Comparison of ENCODE assay signal across 8 cellular contexts in the genomic region with DNA sequence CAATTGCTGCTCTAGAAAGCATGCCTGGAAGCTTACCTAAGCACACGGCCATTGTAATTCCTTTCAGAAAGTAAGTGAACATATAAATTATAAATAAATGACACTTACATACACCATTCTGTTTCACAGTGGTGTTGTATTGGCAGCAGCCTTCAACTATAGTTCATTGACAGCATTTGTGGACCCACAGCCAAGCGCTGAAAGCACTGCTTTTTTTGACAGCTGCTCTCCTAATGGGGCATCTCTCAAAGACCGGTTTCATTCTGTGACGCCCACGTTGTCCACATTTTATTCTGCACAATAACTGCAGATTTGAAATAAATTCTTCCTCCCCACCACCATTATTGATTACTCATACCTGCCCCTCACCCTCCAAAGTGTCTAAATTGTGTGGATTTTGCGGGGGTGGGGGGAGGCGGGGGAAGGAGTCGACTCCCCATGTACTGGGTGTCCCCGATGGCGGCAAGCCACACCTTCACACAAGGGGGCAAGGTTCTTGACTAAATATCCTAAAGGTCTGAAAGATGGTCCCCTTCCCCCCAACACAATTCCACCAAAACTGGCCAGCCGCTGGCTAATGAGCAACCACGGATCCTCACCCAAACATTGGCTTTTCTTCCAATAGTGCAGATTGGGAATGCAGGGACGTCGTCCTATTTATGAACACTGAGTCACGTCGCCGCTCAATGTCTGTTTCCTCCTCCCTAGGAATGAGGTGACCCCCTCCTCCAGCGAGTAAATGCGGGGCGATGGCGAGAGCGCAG. TPM values are rescaled to one million over a fixed set of nuclear protein-coding genes. Genes with fewer than 3 reads are reported as not detected.
DNase-seq lines count a peak whose midpoint lies in the region; ATAC-seq and TF ChIP-seq lines count a peak whose summit lies in the region.

No MANE protein-coding gene starts in this region.

- intact Hi-C loops in heart left ventricle (cut with DNase I) = loop anchor here in 1 of 10 donors (5.0 kb wide), 1 partner anchor 92 kb away; no protein-coding TSS in a partner anchor
- intact Hi-C loops in left ventricle myocardium superior (cut with micrococcal nuclease) = no loop called here
- intact Hi-C loops in right cardiac atrium (cut with DNase I) = loop anchor here in 1 of 4 donors (5.0 kb wide), 1 partner anchor 87 kb away; no protein-coding TSS in a partner anchor

- WGBS in heart left ventricle, 4 donors = 11 to 38% (median 20%) methylated on average over 10 to 22 of the region's 22 CpGs
- 13% methylated on average over 22 of the region's 22 CpGs for WGBS in right cardiac atrium

- no peak for TF ChIP-seq CTCF in heart left ventricle (IDR thresholded peaks at IDR 0.05)
- TF ChIP-seq CTCF in retinal pigment epithelial cell (conservative IDR thresholded peaks at IDR 0.05; ENCODE audit: low read depth, low read length) = no peak

- no peaks in the 10 kb centered on the region for H3K9me3 Mint-ChIP-seq in activated CD8-positive, alpha-beta T cell treated with anti-CD3 and anti-CD28 coated beads, Interleukin-2, amount 10 ng/mL, durations not matched to agents 7 days and 5 days (ENCODE audit: insufficient read depth)

- H3K27me3 ChIP-seq in heart left ventricle = no peaks in the 10 kb centered on the region
- no peaks in the 10 kb centered on the region for H3K27me3 ChIP-seq in right cardiac atrium (ENCODE audit: control insufficient read depth, insufficient read depth)

- H3K4me1 ChIP-seq in heart left ventricle (peaks cover 3 to 44% (median 22%) of the 10 kb centered on the region in 12 donors), right cardiac atrium (ENCODE audit: control insufficient read depth, insufficient read depth, low read length) (peaks cover 7% of the 10 kb centered on the region)

- peaks cover 14% of the 10 kb centered on the region for H3K27me3 Mint-ChIP-seq in activated CD8-positive, alpha-beta T cell treated with anti-CD3 and anti-CD28 coated beads, Interleukin-2, amount 10 ng/mL, durations not matched to agents 7 days and 5 days (ENCODE audit: low read depth)

- H3K36me3 Mint-ChIP-seq in activated CD8-positive, alpha-beta T cell treated with anti-CD3 and anti-CD28 coated beads, Interleukin-2, amount 10 ng/mL, durations not matched to agents 7 days and 5 days (ENCODE audit: low read depth) = no peaks in the 10 kb centered on the region

- no peaks in the 10 kb centered on the region for H3K36me3 ChIP-seq in heart left ventricle

- H3K9me3 ChIP-seq in heart left ventricle = no peaks in the 10 kb centered on the region
- H3K9me3 ChIP-seq in right cardiac atrium (ENCODE audit: control insufficient read depth, low read length) = no peaks in the 10 kb centered on the region

- ATAC-seq in heart left ventricle (no peak), left ventricle myocardium superior (no peak), right cardiac atrium (no peak), HG03457 (IDR thresholded peaks at IDR 0.05; ENCODE audit: unreplicated experiment) (no peak)
- ATAC-seq in activated CD8-positive, alpha-beta T cell treated with anti-CD3 and anti-CD28 coated beads, Interleukin-2, amount 10 ng/mL, durations not matched to agents 7 days and 5 days = no peak

- peak overlapping the region; percentile 56 to 99 (median 82) for H3K4me3 ChIP-seq in heart left ventricle
- peak overlapping the region; percentile 69 for H3K4me3 ChIP-seq in right cardiac atrium (ENCODE audit: low read length)
- H3K4me3 ChIP-seq in retinal pigment epithelial cell (ENCODE audit: low read length) = peak overlapping the region; percentile 71

- H3K4me3 Mint-ChIP-seq in activated CD8-positive, alpha-beta T cell treated with anti-CD3 and anti-CD28 coated beads, Interleukin-2, amount 10 ng/mL, durations not matched to agents 7 days and 5 days = peak overlapping the region; percentile 74

- DNase-seq in heart left ventricle (no peak), left ventricle myocardium superior (no peak), right cardiac atrium (no peak), retinal pigment epithelial cell (ENCODE audit: low read depth) (no peak), epidermal melanocyte (ENCODE audit: insufficient read length, low spot score) (no peak)
- no peak for DNase-seq in activated CD8-positive, alpha-beta T cell treated with anti-CD3 and anti-CD28 coated beads, Interleukin-2, amount 10 ng/mL, durations not matched to agents 7 days and 5 days
- no peak for DNase-seq in activated CD4-positive, CD25-positive, alpha-beta regulatory T cell (lab: John Stamatoyannopoulos, UW)

- H3K27ac ChIP-seq in heart left ventricle (peak overlapping the region in 11 of 12 donors; percentile 58 to 95 (median 89)), right cardiac atrium (ENCODE audit: low read length) (no peak overlapping the region)

- TF ChIP-seq POLR2A in heart left ventricle (IDR thresholded peaks at IDR 0.05) = no peak

- peak overlapping the region; percentile 64 for H3K27ac Mint-ChIP-seq in activated CD8-positive, alpha-beta T cell treated with anti-CD3 and anti-CD28 coated beads, Interleukin-2, amount 10 ng/mL, durations not matched to agents 7 days and 5 days

- POLR2A ChIA-PET in activated CD8-positive, alpha-beta T cell treated with anti-CD3 and anti-CD28 coated beads, Interleukin-2, amount 10 ng/mL, durations not matched to agents 7 days and 5 days (lab: Charles Lee) = no interaction called here

- CTCF ChIA-PET in activated CD8-positive, alpha-beta T cell treated with anti-CD3 and anti-CD28 coated beads, Interleukin-2, amount 10 ng/mL, durations not matched to agents 7 days and 5 days (lab: Charles Lee) = interaction anchor here (1.4 to 4.8 kb wide), 2 partner anchors 10 to 18 kb away, joined by 5 to 25 read pairs; no protein-coding TSS in a partner anchor

- peaks cover 22% of the 10 kb centered on the region for H3K4me1 Mint-ChIP-seq in activated CD8-positive, alpha-beta T cell treated with anti-CD3 and anti-CD28 coated beads, Interleukin-2, amount 10 ng/mL, durations not matched to agents 7 days and 5 days (ENCODE audit: low read depth)

RNA-seq across cellular contexts. Expression of gene RCAN1, which starts 1.1 kb away (rescaled TPM):
- total RNA-seq in heart left ventricle (100 to 1,000 TPM in 1 of 9 donors, 10 to 100 TPM in 8; 33.7 to 102 (median 57.6) TPM), left ventricle myocardium superior (36.7 TPM), right cardiac atrium (10 to 100 TPM; 26.7 to 39.7 (median 30.7) TPM)
- polyA plus RNA-seq in heart left ventricle (10 to 100 TPM; 56.3 to 99.1 TPM), right cardiac atrium (32.4 TPM)
- total RNA-seq in activated CD8-positive, alpha-beta T cell treated with anti-CD3 and anti-CD28 coated beads, Interleukin-2, amount 10 ng/mL, durations not matched to agents 7 days and 5 days = 1 to 10 TPM; 7.8 to 8.1 TPM

RNA-seq across cellular contexts. Expression of gene CLIC6, which starts 54.9 kb away (rescaled TPM):
- total RNA-seq in heart left ventricle = 10 to 100 TPM in 1 of 9 donors, 1 to 10 TPM in 8; 2.6 to 15.7 (median 7.5) TPM
- 1 to 10 TPM; 5.5 to 8.4 TPM for polyA plus RNA-seq in heart left ventricle
- total RNA-seq in left ventricle myocardium superior = 11.2 TPM
- under 1 TPM; 0.08 to 0.21 TPM for total RNA-seq in activated CD8-positive, alpha-beta T cell treated with anti-CD3 and anti-CD28 coated beads, Interleukin-2, amount 10 ng/mL, durations not matched to agents 7 days and 5 days
- 10 to 100 TPM in 3 of 4 donors, 1 to 10 TPM in 1; 7.1 to 13.7 (median 12.8) TPM for total RNA-seq in right cardiac atrium
- 6.1 TPM for polyA plus RNA-seq in right cardiac atrium
